36 cellular contexts compared by ENCODE assay signal in the genomic region with DNA sequence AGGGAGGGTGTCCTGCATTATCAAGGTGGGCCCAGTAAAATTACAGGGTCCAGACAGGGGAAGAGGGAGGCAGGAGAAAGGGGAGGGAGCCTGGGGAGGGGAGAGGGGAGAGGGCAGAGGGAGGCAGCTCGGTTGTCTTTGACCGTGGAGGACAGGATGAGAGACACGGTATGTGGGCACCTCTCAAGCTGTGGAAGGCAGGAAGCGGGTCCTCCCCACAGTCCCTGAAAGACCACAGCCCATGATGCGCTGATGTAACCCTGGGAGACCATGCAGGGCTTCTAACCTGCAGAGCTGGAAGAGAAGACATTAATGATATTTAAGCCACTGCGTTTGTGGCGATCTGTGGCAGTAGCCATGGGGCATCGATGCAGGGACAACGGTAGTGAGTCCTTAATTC. TPM values are rescaled to one million over a fixed set of nuclear protein-coding genes. Genes with fewer than 3 reads are reported as not detected.
"Had no signal": no experiment of that assay in that cellular context is flagged by ENCODE, and none has a peak within 500 bp of the region (broad histone marks: within the 10 kb centered on the region; RNA-seq: fewer than 3 reads in every experiment).

No MANE protein-coding gene starts in this region.

- H3K36me3 ChIP-seq: ascending aorta, breast epithelium, cardiac muscle cell, esophagus muscularis mucosa, gastrocnemius medialis, heart left ventricle, WERI-Rb-1 had no signal

- H3K4me1 ChIP-seq: ascending aorta, breast epithelium, esophagus muscularis mucosa, foreskin keratinocyte, gastrocnemius medialis, heart left ventricle had no signal

- H3K27ac Mint-ChIP-seq: activated B cell treated with CpG ODN at 0.5 μM for 24 hours; activated CD8-positive, alpha-beta T cell treated with anti-CD3 and anti-CD28 coated beads for 36 hours; activated naive CD8-positive, alpha-beta T cell; activated T-helper 17 cell treated with anti-CD3 and anti-CD28 coated beads, Interleukin-2, amount 50 U/mL, for 72 hours; brain; effector memory CD8-positive, alpha-beta T cell; T-helper 17 cell; T-helper 2 cell treated with Interferon-gamma antibody and Interleukin-4, amounts not matched to agents 5 μg/mL and 100 μg/mL, for 36 hours had no signal

- H3K27ac ChIP-seq: ascending aorta, breast epithelium, cardiac muscle cell, coronary artery, esophagus muscularis mucosa, foreskin keratinocyte, gastrocnemius medialis, heart left ventricle, WERI-Rb-1 had no signal

- H3K9me3 Mint-ChIP-seq: activated CD8-positive, alpha-beta T cell treated with anti-CD3 and anti-CD28 coated beads for 36 hours; activated T-cell treated with anti-CD3 and anti-CD28 coated beads, Interleukin-2, amount 50 U/mL, for 4 hours had no signal

- H3K27me3 ChIP-seq: ascending aorta, foreskin keratinocyte had no signal

- H3K4me3 Mint-ChIP-seq: activated B cell treated with CpG ODN at 0.5 μM for 24 hours; activated CD8-positive, alpha-beta T cell treated with anti-CD3 and anti-CD28 coated beads for 36 hours; activated naive CD8-positive, alpha-beta T cell; activated T-cell treated with anti-CD3 and anti-CD28 coated beads, Interleukin-2, amount 50 U/mL, for 4 hours; activated T-helper 17 cell treated with anti-CD3 and anti-CD28 coated beads, Interleukin-2, amount 50 U/mL, for 72 hours; brain; effector memory CD8-positive, alpha-beta T cell; T-helper 17 cell; T-helper 2 cell treated with Interferon-gamma antibody and Interleukin-4, amounts not matched to agents 5 μg/mL and 100 μg/mL, for 36 hours had no signal

- DNase-seq: activated B cell treated with CpG ODN at 0.5 μM for 24 hours; activated CD4-positive, alpha-beta T cell treated with anti-CD3 and anti-CD28 coated beads for 48 hours; activated CD4-positive, alpha-beta T cell treated with anti-CD3 and anti-CD28 coated beads, Interleukin-2, amount 50 U/mL, for 1 hour; activated CD4-positive, alpha-beta T cell treated with anti-CD3 and anti-CD28 coated beads, Interleukin-2, amount 50 U/mL, for 48 hours; activated CD8-positive, alpha-beta memory T cell treated with anti-CD3 and anti-CD28 coated beads for 24 hours; activated CD8-positive, alpha-beta T cell treated with anti-CD3 and anti-CD28 coated beads for 36 hours; activated effector memory CD4-positive, alpha-beta T cell treated with Interleukin-2 at 50 U/mL for 16 hours; activated gamma-delta T cell treated with Interleukin-2 at 50 U/mL for 16 hours; activated naive CD4-positive, alpha-beta T cell treated with anti-CD3 and anti-CD28 coated beads, Interleukin-2, amount 50 U/mL, for 16 hours; activated naive CD4-positive, alpha-beta T cell treated with Interleukin-2 at 50 U/mL for 16 hours; activated T-cell treated with anti-CD3 and anti-CD28 coated beads for 4 hours; activated T-cell treated with anti-CD3 and anti-CD28 coated beads, Interleukin-2, amount 50 U/mL, for 4 hours; central memory CD4-positive, alpha-beta T cell; cerebellar nuclear complex; dermis blood vessel endothelial cell; effector CD4-positive, alpha-beta T cell; effector memory CD8-positive, alpha-beta T cell; erythroblast; foreskin keratinocyte; gastrocnemius medialis; glutamatergic neuron; heart left ventricle; T-helper 1 cell; T-helper 17 cell; T1000; WERI-Rb-1 had no signal

- H3K36me3 Mint-ChIP-seq: activated naive CD8-positive, alpha-beta T cell; brain had no signal

- H3K4me1 Mint-ChIP-seq: activated B cell treated with CpG ODN at 0.5 μM for 24 hours; activated T-helper 17 cell treated with anti-CD3 and anti-CD28 coated beads, Interleukin-2, amount 50 U/mL, for 72 hours had no signal

- ATAC-seq: activated CD4-positive, CD25-positive, alpha-beta regulatory T cell treated with anti-CD3 and anti-CD28 coated beads, Interleukin-2, amount 50 U/mL, for 24 hours; activated CD8-positive, alpha-beta T cell treated with anti-CD3 and anti-CD28 coated beads for 36 hours; activated T-cell treated with anti-CD3 and anti-CD28 coated beads, Interleukin-2, amount 50 U/mL, for 4 hours; activated T-helper 17 cell treated with anti-CD3 and anti-CD28 coated beads, Interleukin-2, amount 50 U/mL, for 72 hours; effector memory CD8-positive, alpha-beta T cell; foreskin keratinocyte; gastrocnemius medialis; heart left ventricle; T-helper 17 cell had no signal

- H3K4me3 ChIP-seq: ascending aorta, breast epithelium, cardiac muscle cell, coronary artery, esophagus muscularis mucosa, gastrocnemius medialis, heart left ventricle had no signal

RNA-seq across cellular contexts. Expression of a gene that starts 27.2 kb away (rescaled TPM):
- total RNA-seq: activated B cell treated with CpG ODN at 0.5 μM for 24 hours; activated CD8-positive, alpha-beta T cell treated with anti-CD3 and anti-CD28 coated beads for 36 hours; activated T-cell treated with anti-CD3 and anti-CD28 coated beads, Interleukin-2, amount 50 U/mL, for 4 hours; activated T-helper 17 cell treated with anti-CD3 and anti-CD28 coated beads, Interleukin-2, amount 50 U/mL, for 72 hours; ascending aorta; dermis blood vessel endothelial cell; esophagus muscularis mucosa; heart left ventricle had no signal
